1 cellular context compared by ENCODE assay signal in genomic region chr17:1782171-1782567, GRCh38.
TF ChIP-seq lines count a peak whose summit lies in the region.

No MANE protein-coding gene starts in this region.

TF ChIP-seq in GM23338, 12 proteins besides CTCF, POLR2A, EP300 and RAD21 (continued from another document):
- no peak for TF ChIP-seq CREB1 (CRISPR knock-in tag; IDR thresholded peaks at IDR 0.05; ENCODE audit: low read depth)
- no peak for TF ChIP-seq STAT1 (IDR thresholded peaks at IDR 0.05; ENCODE audit: unreplicated experiment)
- no peak for TF ChIP-seq ZNF331 (CRISPR knock-in tag; IDR thresholded peaks at IDR 0.05; ENCODE audit: low read depth)
- TF ChIP-seq ZNF462 (CRISPR knock-in tag; IDR thresholded peaks at IDR 0.05): no peak
- TF ChIP-seq ZNF114 (CRISPR knock-in tag; IDR thresholded peaks at IDR 0.05): no peak
